Comparison of ENCODE assay signal across 18 cellular contexts in genomic region chr5:81140461-81140860, GRCh38.
A peak's percentile ranks its signal among the peaks of the same experiment; 100 is the strongest.
DNase-seq lines count a peak whose midpoint lies in the region; ATAC-seq and TF ChIP-seq lines count a peak whose summit lies in the region.
"Had no signal": no experiment of that assay in that cellular context is flagged by ENCODE, and none has a peak within 500 bp of the region (broad histone marks: within the 10 kb centered on the region; RNA-seq: fewer than 3 reads in every experiment).

No MANE protein-coding gene starts in this region.

- H3K27ac ChIP-seq in heart right ventricle (peak overlapping the region in 1 of 10 donors; percentile 3), right atrium auricular region (no peak overlapping the region), SJCRH30 (no peak overlapping the region), smooth muscle cell (ENCODE audit: low read depth) (no peak overlapping the region)
- H3K27ac ChIP-seq: RWPE1, SK-N-MC had no signal

- H3K9ac ChIP-seq in smooth muscle cell (ENCODE audit: low read depth), result no peak overlapping the region

- no peaks in the 10 kb centered on the region for H3K79me2 ChIP-seq in smooth muscle cell (ENCODE audit: low read depth)

- H3K4me3 ChIP-seq in heart right ventricle (no peak overlapping the region), right atrium auricular region (no peak overlapping the region), SJCRH30 (no peak overlapping the region), fibroblast of the aortic adventitia (ENCODE audit: low read depth, low read length) (no peak overlapping the region), smooth muscle cell (no peak overlapping the region)
- H3K4me3 ChIP-seq: SK-N-MC had no signal

- TF ChIP-seq CTCF in heart right ventricle (IDR thresholded peaks at IDR 0.05) (no peak), right atrium auricular region (IDR thresholded peaks at IDR 0.05) (no peak), fibroblast of the aortic adventitia (IDR thresholded peaks at IDR 0.05; ENCODE audit: insufficient read depth, low read length) (no peak), smooth muscle cell (IDR thresholded peaks at IDR 0.05; ENCODE audit: borderline replicate concordance, insufficient read depth, poor library complexity, severe bottlenecking) (no peak)

- ATAC-seq in heart right ventricle (peak in 5 of 8 donors; percentile 11 to 34 (median 25)), GM21529 (IDR thresholded peaks at IDR 0.05; ENCODE audit: unreplicated experiment) (no peak)

- peaks cover 0 to 14% (median 0%) of the 10 kb centered on the region in 9 donors for H3K36me3 ChIP-seq in heart right ventricle
- H3K36me3 ChIP-seq in right atrium auricular region, result no peaks in the 10 kb centered on the region
- H3K36me3 ChIP-seq in SJCRH30, result no peaks in the 10 kb centered on the region
- peaks cover 4% of the 10 kb centered on the region for H3K36me3 ChIP-seq in smooth muscle cell (ENCODE audit: low read depth)

- WGBS in heart right ventricle, 2 donors, result 37 to 38% methylated on average over 3 of the region's 3 CpGs
- 70% methylated on average over 3 of the region's 3 CpGs for WGBS in smooth muscle cell (ENCODE audit: low lambda C conversion rate)

- peaks cover 0 to 25% (median 16%) of the 10 kb centered on the region in 9 donors for H3K4me1 ChIP-seq in heart right ventricle
- peaks cover 0 to 14% of the 10 kb centered on the region in 2 donors for H3K4me1 ChIP-seq in right atrium auricular region
- H3K4me1 ChIP-seq in SJCRH30, result peaks cover 9% of the 10 kb centered on the region
- H3K4me1 ChIP-seq in smooth muscle cell (ENCODE audit: low read depth), result peaks cover 4% of the 10 kb centered on the region

- no peaks in the 10 kb centered on the region for H4K20me1 ChIP-seq in smooth muscle cell (ENCODE audit: low read depth)

- no peaks in the 10 kb centered on the region for H3K27me3 ChIP-seq in heart right ventricle
- H3K27me3 ChIP-seq in right atrium auricular region, result no peaks in the 10 kb centered on the region
- H3K27me3 ChIP-seq in SJCRH30, result no peaks in the 10 kb centered on the region
- H3K27me3 ChIP-seq in smooth muscle cell (ENCODE audit: low read depth), result no peaks in the 10 kb centered on the region

- intact Hi-C loops in heart right ventricle (cut with DNase I), result no loop called here

- H3K9me3 ChIP-seq in heart right ventricle, result peaks cover 0 to 9% (median 0%) of the 10 kb centered on the region in 11 donors
- H3K9me3 ChIP-seq in right atrium auricular region, result no peaks in the 10 kb centered on the region
- H3K9me3 ChIP-seq in SJCRH30 (replicated peaks), result no peaks in the 10 kb centered on the region
- no peaks in the 10 kb centered on the region for H3K9me3 ChIP-seq in smooth muscle cell (replicated peaks; ENCODE audit: low read depth)

- DNase-seq in heart right ventricle (peak in 1 of 2 donors; percentile 10), right atrium auricular region (ENCODE audit: low spot score) (no peak), SJCRH30 (peak; percentile 34 to 56), fibroblast of the aortic adventitia (ENCODE audit: low read depth) (peak; percentile 57), smooth muscle cell (lab: John Stamatoyannopoulos, UW; ENCODE audit: unreplicated experiment) (no peak), DMS114 treated with DMSO at 0.1 percent for 48 hours (lab: John Stamatoyannopoulos, UW; ENCODE audit: unreplicated experiment) (no peak), HuH-7.5 (ENCODE audit: low spot score) (no peak)
- DNase-seq: Calu3; H7; NCI-H1417 treated with DMSO at 0.1 percent for 48 hours; NCI-H2081; NCI-H2227 treated with DMSO at 0.1 percent for 48 hours; NCI-H524 treated with DMSO at 0.1 percent for 48 hours; NK-92 treated with Interleukin-12 subunit alpha and Interleukin-12 subunit beta, amount 100 ng/mL, for 24 hours; OCI-M1 had no signal

- no peak overlapping the region for H2AFZ ChIP-seq in smooth muscle cell (ENCODE audit: low read depth)

- peaks cover 4% of the 10 kb centered on the region for H3F3A ChIP-seq in smooth muscle cell (ENCODE audit: low read depth)

- H3K4me2 ChIP-seq in smooth muscle cell, result peak overlapping the region; percentile 39

Comparison
In these comparisons a context has a peak if more than half of its experiments do, and no peak if none do; other contexts are left out.
1. DNase-seq: peak in SJCRH30 (2 of 2) and fibroblast of the aortic adventitia (single experiment); none in right atrium auricular region (single experiment), smooth muscle cell (single experiment), DMS114 treated with DMSO at 0.1 percent for 48 hours (single experiment) and HuH-7.5 (single experiment).